ENCODE assay signal across 3 cellular contexts in genomic region chr4:2472187-2472586, GRCh38.
TF ChIP-seq lines count a peak whose summit lies in the region.

No MANE protein-coding gene starts in this region.

TF ChIP-seq in GM23338, 12 proteins besides CTCF, POLR2A, EP300 and RAD21 (continues in another document):
- no peak for TF ChIP-seq REST (IDR thresholded peaks at IDR 0.05; ENCODE audit: unreplicated experiment)
- TF ChIP-seq ETS1 (IDR thresholded peaks at IDR 0.05): no peak
- no peak for TF ChIP-seq POLR2AphosphoS5 (IDR thresholded peaks at IDR 0.05; ENCODE audit: low read depth)
- no peak for TF ChIP-seq ZNF331 (CRISPR knock-in tag; IDR thresholded peaks at IDR 0.05; ENCODE audit: low read depth)
- TF ChIP-seq NANOG (IDR thresholded peaks at IDR 0.05; ENCODE audit: borderline replicate concordance): no peak

TF ChIP-seq in K562, 482 proteins besides CTCF, POLR2A, EP300 and RAD21:
- peak; percentile 71 for TF ChIP-seq MAFG (tag; conservative IDR thresholded peaks at IDR 0.05)
- peak; percentile 67 for TF ChIP-seq C11orf30 (IDR thresholded peaks at IDR 0.05; ENCODE audit: low read depth)
- TF ChIP-seq SIX5 (IDR thresholded peaks at IDR 0.05; ENCODE audit: borderline replicate concordance in 1 of 2, insufficient read depth in 1 of 2, low read depth in 1 of 2, low read length in 2 of 2): no peak
- TF ChIP-seq ZNF316 (IDR thresholded peaks at IDR 0.05): peak; percentile 84
- TF ChIP-seq ZNF655 (CRISPR knock-in tag; IDR thresholded peaks at IDR 0.05): no peak
- TF ChIP-seq NFE2 (IDR thresholded peaks at IDR 0.05; ENCODE audit: low read depth): peak; percentile 57; the same call in 1 of the 2 replicates
- no peak for TF ChIP-seq ZSCAN32 (CRISPR knock-in tag; IDR thresholded peaks at IDR 0.05)
- no peak for TF ChIP-seq ARID2 (IDR thresholded peaks at IDR 0.05)

TF ChIP-seq in GM12891, 5 proteins besides CTCF, POLR2A, EP300 and RAD21:
- TF ChIP-seq POLR2AphosphoS5 (IDR thresholded peaks at IDR 0.05; ENCODE audit: low read depth, low read length) (no peak), SPI1 (IDR thresholded peaks at IDR 0.05; ENCODE audit: low read depth, low read length) (no peak), POU2F2 (IDR thresholded peaks at IDR 0.05; ENCODE audit: low read depth, low read length) (no peak), PAX5 (IDR thresholded peaks at IDR 0.05; ENCODE audit: insufficient read depth, low read length, severe bottlenecking) (no peak), TAF1 (IDR thresholded peaks at IDR 0.05; ENCODE audit: low read depth, low read length) (no peak)
